8 cellular contexts compared by ENCODE assay signal in genomic region chr12:9648701-9649531, GRCh38.
DNase-seq lines count a peak whose midpoint lies in the region; ATAC-seq and TF ChIP-seq lines count a peak whose summit lies in the region.

No MANE protein-coding gene starts in this region.

- in situ Hi-C loops in HAP-1 (cut with MboI; ENCODE audit: low sequenced_read_pairs), result no loop called here

- TF ChIP-seq POLR2A in erythroblast (IDR thresholded peaks at IDR 0.05; ENCODE audit: low read length), result no peak

- TF ChIP-seq CTCF in neutrophil (IDR thresholded peaks at IDR 0.05), result no peak

- ATAC-seq in HG03175 (IDR thresholded peaks at IDR 0.05; ENCODE audit: unreplicated experiment) (no peak), HG02884 (IDR thresholded peaks at IDR 0.05; ENCODE audit: unreplicated experiment) (no peak)

- peak overlapping the region; percentile 90 for H3K27ac ChIP-seq in neutrophil

- H3K9me3 ChIP-seq in HAP-1 (no peaks in the 10 kb centered on the region), neutrophil (no peaks in the 10 kb centered on the region)

- DNase-seq in HAP-1 (ENCODE audit: low spot score in 2 of 2), result peak in 1 of 2 experiments; percentile 44
- peak; percentile 29 for DNase-seq in RPMI8226
- DNase-seq in erythroblast (lab: John Stamatoyannopoulos, UW), result peak; percentile 55 to 56
- DNase-seq in stimulated activated CD4-positive, alpha-beta T cell treated with anti-CD3 and anti-CD28 coated beads, Interleukin-2, amount 100 ng/mL, for 48 hours, result no peak
- DNase-seq in NCI-H1436 treated with DMSO at 0.1 percent for 48 hours (lab: John Stamatoyannopoulos, UW), result no peak

- H3K27me3 ChIP-seq in HAP-1 (ENCODE audit: low read depth) (no peaks in the 10 kb centered on the region), neutrophil (no peaks in the 10 kb centered on the region)

- H3K4me3 ChIP-seq in HAP-1 (peak overlapping the region; percentile 47), neutrophil (ENCODE audit: low read depth in 1 of 2, low read length in 1 of 2) (peak overlapping the region; percentile 75 to 85)

- H3K36me3 ChIP-seq in HAP-1 (replicated peaks) (0 out of 2 replicates have a peak, but pooled peaks cover 3% of the 10 kb centered on the region), neutrophil (peaks cover 2% of the 10 kb centered on the region)

- H3K4me1 ChIP-seq in HAP-1 (peaks cover 22% of the 10 kb centered on the region), neutrophil (ENCODE audit: control insufficient read depth in 1 of 2, insufficient read depth in 1 of 2, low read depth in 1 of 2, low read length in 1 of 2) (peaks cover 59 to 62% of the 10 kb centered on the region in 2 experiments)

Comparison
In these comparisons a context has a peak if more than half of its experiments do, and no peak if none do; other contexts are left out.
1. DNase-seq: peak in RPMI8226 (single experiment) and erythroblast (2 of 2); none in stimulated activated CD4-positive, alpha-beta T cell treated with anti-CD3 and anti-CD28 coated beads, Interleukin-2, amount 100 ng/mL, for 48 hours (0 of 2) and NCI-H1436 treated with DMSO at 0.1 percent for 48 hours (single experiment).